Comparison of ENCODE assay signal across 8 cellular contexts in the genomic region with DNA sequence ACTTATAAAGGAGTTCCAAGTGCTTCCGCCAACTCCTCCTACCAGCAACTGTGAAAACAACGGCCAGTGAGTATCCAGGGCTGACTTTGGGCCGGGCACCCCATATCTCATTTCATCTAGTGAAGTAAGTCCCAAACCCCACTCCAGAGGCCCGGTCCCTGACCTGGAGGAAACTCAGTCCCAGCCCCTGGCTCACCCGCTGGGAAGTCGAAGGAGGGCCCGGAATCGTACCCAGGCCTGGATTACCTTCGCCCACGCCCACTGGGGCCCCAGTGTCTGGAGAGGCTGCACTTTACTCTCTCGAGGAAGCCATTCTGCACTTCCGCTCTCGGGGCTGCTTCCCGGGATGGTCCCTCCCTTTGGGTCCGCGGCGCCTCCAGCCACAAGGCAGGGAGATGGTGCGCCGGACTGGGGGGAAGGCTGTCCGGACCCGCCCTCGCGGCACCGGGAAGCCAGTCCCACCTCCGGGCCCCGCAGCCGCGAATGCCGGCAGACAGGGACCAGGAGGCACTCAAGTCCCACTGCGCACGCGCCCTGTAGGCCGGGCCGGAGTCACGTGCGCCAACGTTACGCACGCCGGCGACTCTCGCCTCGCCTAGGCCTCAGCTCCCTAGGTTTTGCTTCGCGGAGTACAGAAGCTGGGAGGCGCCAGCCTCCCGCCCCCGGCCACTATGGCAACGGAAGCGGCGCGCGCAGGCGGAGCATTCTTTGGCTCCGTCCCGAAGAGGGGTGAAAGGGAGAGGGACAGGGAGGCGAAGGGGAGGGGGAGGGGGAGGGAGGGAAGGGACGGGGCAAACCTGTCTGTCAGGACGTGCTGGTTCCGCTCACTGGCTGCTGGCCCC. TPM values are rescaled to one million over a fixed set of nuclear protein-coding genes. Genes with fewer than 3 reads are reported as not detected.
DNase-seq lines count a peak whose midpoint lies in the region; ATAC-seq, FAIRE-seq and TF ChIP-seq lines count a peak whose summit lies in the region.

A gene with protein sequence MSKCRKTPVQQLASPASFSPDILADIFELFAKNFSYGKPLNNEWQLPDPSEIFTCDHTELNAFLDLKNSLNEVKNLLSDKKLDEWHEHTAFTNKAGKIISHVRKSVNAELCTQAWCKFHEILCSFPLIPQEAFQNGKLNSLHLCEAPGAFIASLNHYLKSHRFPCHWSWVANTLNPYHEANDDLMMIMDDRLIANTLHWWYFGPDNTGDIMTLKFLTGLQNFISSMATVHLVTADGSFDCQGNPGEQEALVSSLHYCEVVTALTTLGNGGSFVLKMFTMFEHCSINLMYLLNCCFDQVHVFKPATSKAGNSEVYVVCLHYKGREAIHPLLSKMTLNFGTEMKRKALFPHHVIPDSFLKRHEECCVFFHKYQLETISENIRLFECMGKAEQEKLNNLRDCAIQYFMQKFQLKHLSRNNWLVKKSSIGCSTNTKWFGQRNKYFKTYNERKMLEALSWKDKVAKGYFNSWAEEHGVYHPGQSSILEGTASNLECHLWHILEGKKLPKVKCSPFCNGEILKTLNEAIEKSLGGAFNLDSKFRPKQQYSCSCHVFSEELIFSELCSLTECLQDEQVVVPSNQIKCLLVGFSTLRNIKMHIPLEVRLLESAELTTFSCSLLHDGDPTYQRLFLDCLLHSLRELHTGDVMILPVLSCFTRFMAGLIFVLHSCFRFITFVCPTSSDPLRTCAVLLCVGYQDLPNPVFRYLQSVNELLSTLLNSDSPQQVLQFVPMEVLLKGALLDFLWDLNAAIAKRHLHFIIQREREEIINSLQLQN (minus strand): TSS at position 513 of the 842 bp plus-strand sequence. CDS start 3,482 bp downstream, outside the sequence.

- H3K4me3 Mint-ChIP-seq in T-helper 1 cell treated with Interleukin-12 subunit alpha and Interleukin-12 subunit beta and Interleukin-4 antibody, amounts not matched to agents 30 μg/mL and 1 μg/mL, for 36 hours = peak within 1 kb of the TSS; percentile 90

- 0 to 1% (median 1%) methylated on average over 51 to 60 of the region's 60 CpGs for WGBS in psoas muscle, 3 donors

- in situ Hi-C loops in GM13977 (cut with MboI; ENCODE audit: low pct_unique_long_range_greater_than_20kb, low sequenced_read_pairs, unreplicated experiment) = no loop called here

- peaks cover 12 to 27% of the 10 kb centered on the region in 2 donors for H3K36me3 ChIP-seq in psoas muscle (ENCODE audit: insufficient read depth in 1 of 2, low read depth in 1 of 2)

- peaks cover 9% of the 10 kb centered on the region for H3K4me1 Mint-ChIP-seq in T-helper 1 cell treated with Interleukin-12 subunit alpha and Interleukin-12 subunit beta and Interleukin-4 antibody, amounts not matched to agents 30 μg/mL and 1 μg/mL, for 36 hours (ENCODE audit: low read depth)

- intact Hi-C loops in left ventricle myocardium superior (cut with micrococcal nuclease) = no loop called here
- intact Hi-C loops in psoas muscle (cut with DNase I) = no loop called here

- H3K9me3 Mint-ChIP-seq in T-helper 1 cell treated with Interleukin-12 subunit alpha and Interleukin-12 subunit beta and Interleukin-4 antibody, amounts not matched to agents 30 μg/mL and 1 μg/mL, for 36 hours = no peaks in the 10 kb centered on the region

- peak within 1 kb of the TSS; percentile 89 for H3K4me3 ChIP-seq in psoas muscle

- peak; percentile 93 for FAIRE-seq in urothelium cell line (lab: Jason Lieb, UNC)

- no peaks in the 10 kb centered on the region for H3K9me3 ChIP-seq in psoas muscle

- TF ChIP-seq CTCF in GM13977 (IDR thresholded peaks at IDR 0.05; ENCODE audit: extremely low read depth, insufficient read depth, missing control alignments) = no peak
- TF ChIP-seq CTCF in psoas muscle (IDR thresholded peaks at IDR 0.05) = no peak

- H3K27ac ChIP-seq in psoas muscle = peak within 1 kb of the TSS; percentile 90

- H3K36me3 Mint-ChIP-seq in T-helper 1 cell treated with Interleukin-12 subunit alpha and Interleukin-12 subunit beta and Interleukin-4 antibody, amounts not matched to agents 30 μg/mL and 1 μg/mL, for 36 hours (ENCODE audit: low read depth) = peaks cover 24% of the 10 kb centered on the region

- H3K27me3 Mint-ChIP-seq in T-helper 1 cell treated with Interleukin-12 subunit alpha and Interleukin-12 subunit beta and Interleukin-4 antibody, amounts not matched to agents 30 μg/mL and 1 μg/mL, for 36 hours (ENCODE audit: low read depth) = peaks cover 12% of the 10 kb centered on the region

- peak; percentile 91 for ATAC-seq in HG02884 (IDR thresholded peaks at IDR 0.05; ENCODE audit: unreplicated experiment)
- ATAC-seq in left ventricle myocardium superior = peak; percentile 99
- ATAC-seq in psoas muscle = peak; percentile 98 to 100 (median 99)

- H3K27ac Mint-ChIP-seq in T-helper 1 cell treated with Interleukin-12 subunit alpha and Interleukin-12 subunit beta and Interleukin-4 antibody, amounts not matched to agents 30 μg/mL and 1 μg/mL, for 36 hours = peak within 1 kb of the TSS; percentile 74

- DNase-seq in GM13977 (ENCODE audit: low spot score) = peak; percentile 95
- peak; percentile 79 for DNase-seq in NCI-H1694 (lab: John Stamatoyannopoulos, UW)
- peak; percentile 56 to 96 (median 88) for DNase-seq in amygdala (lab: John Stamatoyannopoulos, UW)
- DNase-seq in left ventricle myocardium superior = peak; percentile 98
- peak; percentile 96 to 97 for DNase-seq in psoas muscle
- peak; percentile 99 for DNase-seq in urothelium cell line (ENCODE audit: low spot score)

- H3K4me1 ChIP-seq in psoas muscle = peaks cover 17% of the 10 kb centered on the region

- peaks cover 0 to 3% (median 0%) of the 10 kb centered on the region in 3 donors for H3K27me3 ChIP-seq in psoas muscle (ENCODE audit: insufficient read depth in 3 of 3, low read length in 2 of 3)

RNA-seq across cellular contexts. Expression of the gene that starts here (rescaled TPM):
- total RNA-seq in left ventricle myocardium superior (8.5 TPM), psoas muscle (10 to 100 TPM in 2 of 4 donors, 1 to 10 TPM in 2; 8.4 to 12.8 (median 9.7) TPM)
- 10 to 100 TPM in 1 of 3 donors, 1 to 10 TPM in 2; 4.3 to 15.8 (median 9.1) TPM for polyA plus RNA-seq in psoas muscle

Comparison
In these comparisons a context has a peak if more than half of its experiments do, and no peak if none do; other contexts are left out.
1. Peak in every context shown above with its lines: DNase-seq, ATAC-seq, H3K4me3 ChIP-seq and H3K27ac ChIP-seq.